Comparison of ENCODE assay signal across 10 cellular contexts in the genomic region with DNA sequence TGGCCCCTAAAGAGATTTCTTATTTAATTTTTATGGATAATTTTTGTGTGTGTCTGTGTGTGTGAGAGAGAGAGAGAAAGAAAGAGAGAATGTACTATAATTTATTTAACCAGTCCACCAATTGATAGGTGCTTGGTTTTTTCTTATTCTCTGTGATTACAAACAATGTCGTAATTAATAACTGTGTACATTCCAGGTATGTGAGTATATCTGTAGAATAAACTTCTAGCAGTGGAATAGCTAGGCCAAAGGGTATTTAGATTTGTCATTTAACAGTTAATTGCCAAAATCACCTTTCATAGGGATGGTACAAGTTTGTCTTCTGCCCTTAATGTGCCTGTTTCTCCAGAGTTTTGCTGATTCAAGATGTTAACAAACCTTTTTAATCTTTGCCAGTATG. TPM values are rescaled to one million over a fixed set of nuclear protein-coding genes. Genes with fewer than 3 reads are reported as not detected.
"Had no signal": no experiment of that assay in that cellular context is flagged by ENCODE, and none has a peak within 500 bp of the region (broad histone marks: within the 10 kb centered on the region; RNA-seq: fewer than 3 reads in every experiment).

No MANE protein-coding gene starts in this region.

- H3K27me3 Mint-ChIP-seq: IgD-negative memory B cell had no signal

- FAIRE-seq: HepG2, HTR-8/SVneo had no signal

- ATAC-seq: HepG2 had no signal

- H3K4me3 Mint-ChIP-seq: IgD-negative memory B cell had no signal

- H3K9me3 Mint-ChIP-seq: IgD-negative memory B cell had no signal

- H3K4me2 ChIP-seq: KMS-11 had no signal

- DNase-seq: KBM-7, KG1 had no signal

- H3K27ac ChIP-seq: HL-60, KMS-11 had no signal

- H3K9ac ChIP-seq: KMS-11 had no signal

- H3K27ac Mint-ChIP-seq: IgD-negative memory B cell had no signal

RNA-seq across cellular contexts. Expression of a gene that starts 35.3 kb away (rescaled TPM):
- total RNA-seq: HepG2, HT-29, HT1080, IMR-90 had no signal
- polyA plus RNA-seq: HepG2, IgD-negative memory B cell had no signal

RNA-seq across cellular contexts. Expression of a gene that starts 35.4 kb away (rescaled TPM):
- total RNA-seq: HepG2, HT-29, HT1080 had no signal
- polyA plus RNA-seq: HepG2, IgD-negative memory B cell had no signal
